ENCODE assay signal across 8 cellular contexts in genomic region chr6:42367353-42368011, GRCh38.
A peak's percentile ranks its signal among the peaks of the same experiment; 100 is the strongest.
DNase-seq lines count a peak whose midpoint lies in the region; ATAC-seq and TF ChIP-seq lines count a peak whose summit lies in the region.

No MANE protein-coding gene starts in this region.

- H2AFZ ChIP-seq in H9 (ENCODE audit: low read length), result no peak overlapping the region

- no peak overlapping the region for H3K9ac ChIP-seq in H9 (ENCODE audit: extremely low read depth, insufficient read length, low read length)

- H4K20me1 ChIP-seq in H9 (ENCODE audit: control insufficient read depth, insufficient read depth, insufficient read length), result no peaks in the 10 kb centered on the region

- H3K27me3 ChIP-seq in H9 (ENCODE audit: insufficient read depth, low read length) (no peaks in the 10 kb centered on the region), Peyer's patch (no peaks in the 10 kb centered on the region), ovary (no peaks in the 10 kb centered on the region), sigmoid colon (no peaks in the 10 kb centered on the region)

- H3K36me3 ChIP-seq in Peyer's patch (no peaks in the 10 kb centered on the region), urinary bladder (ENCODE audit: insufficient read depth) (no peaks in the 10 kb centered on the region), ovary (no peaks in the 10 kb centered on the region), sigmoid colon (no peaks in the 10 kb centered on the region)

- no peak overlapping the region for H3K4me3 Mint-ChIP-seq in H9

- peaks cover 8% of the 10 kb centered on the region for H3K79me1 ChIP-seq in H9 (ENCODE audit: insufficient read depth, low read depth, low read length, poor library complexity, severe bottlenecking)

- H3K36me3 Mint-ChIP-seq in H9 (ENCODE audit: insufficient read depth in 1 of 3, low read depth in 3 of 3), result peaks cover 3 to 17% (median 7%) of the 10 kb centered on the region in 3 experiments; a peak in 6 of 7 replicates

- H2BK5ac ChIP-seq in H9 (ENCODE audit: insufficient read length, low read length), result no peak overlapping the region

- no peak overlapping the region for H3K14ac ChIP-seq in H9 (ENCODE audit: insufficient read depth, low read length)

- H3K27ac ChIP-seq in H9 (ENCODE audit: insufficient read length, low read depth, low read length) (no peak overlapping the region), Peyer's patch (peak overlapping the region; percentile 70 to 84 (median 78)), urinary bladder (ENCODE audit: low read depth) (peak overlapping the region; percentile 52), ovary (no peak overlapping the region), sigmoid colon (peak overlapping the region in 2 of 4 donors; percentile 8 to 39)

- H2BK15ac ChIP-seq in H9 (ENCODE audit: low read depth, low read length), result no peak overlapping the region

- TF ChIP-seq CTCF in H9 (conservative IDR thresholded peaks at IDR 0.05), result no peak
- TF ChIP-seq CTCF in Peyer's patch (IDR thresholded peaks at IDR 0.05), result no peak
- TF ChIP-seq CTCF in fibroblast of villous mesenchyme (IDR thresholded peaks at IDR 0.05; ENCODE audit: insufficient read depth, low read depth, low read length), result no peak
- TF ChIP-seq CTCF in ovary (IDR thresholded peaks at IDR 0.05), result no peak
- TF ChIP-seq CTCF in sigmoid colon (IDR thresholded peaks at IDR 0.05), result no peak

- ATAC-seq in GM18502 (IDR thresholded peaks at IDR 0.05; ENCODE audit: poor library complexity, unreplicated experiment) (peak; percentile 73), SK-N-SH treated with all-trans-retinoic acid at 6 μM for 48 hours (no peak)

- no peaks in the 10 kb centered on the region for H3K9me3 ChIP-seq in H9 (ENCODE audit: control insufficient read depth, low read depth, low read length)
- H3K9me3 ChIP-seq in Peyer's patch, result no peaks in the 10 kb centered on the region
- no peaks in the 10 kb centered on the region for H3K9me3 ChIP-seq in ovary
- no peaks in the 10 kb centered on the region for H3K9me3 ChIP-seq in sigmoid colon

- no peak overlapping the region for H3K56ac ChIP-seq in H9 (ENCODE audit: insufficient read length, low read depth, low read length)

- intact Hi-C loops in ovary (cut with DNase I), result no loop called here
- intact Hi-C loops in sigmoid colon (cut with DNase I), result no loop called here

- no peak overlapping the region for H3T11ph ChIP-seq in H9 (ENCODE audit: low read length)

- TF ChIP-seq EP300 in ovary (IDR thresholded peaks at IDR 0.05) (no peak), sigmoid colon (IDR thresholded peaks at IDR 0.05) (no peak)

- no peaks in the 10 kb centered on the region; a peak in 1 of 5 replicates for H3K9me3 Mint-ChIP-seq in H9

- no peaks in the 10 kb centered on the region for H3K23me2 ChIP-seq in H9 (ENCODE audit: insufficient read length, low read depth, low read length, poor library complexity, severe bottlenecking)

- WGBS in H9 (ENCODE audit: extremely low coverage, insufficient read length, low lambda C conversion rate), result no CpG with 5 or more reads among the region's 14 CpGs
- WGBS in urinary bladder, result 49% methylated on average over 14 of the region's 14 CpGs
- WGBS in ovary, 3 donors, result 44 to 55% (median 45%) methylated on average over 14 of the region's 14 CpGs
- 48 to 74% methylated on average over 14 of the region's 14 CpGs for WGBS in sigmoid colon, 2 donors

- no peak overlapping the region for H2AK5ac ChIP-seq in H9 (ENCODE audit: insufficient read length, low read length)

- H4K91ac ChIP-seq in H9 (ENCODE audit: insufficient read length, low read depth, low read length), result no peak overlapping the region

- no peak overlapping the region for H3K4me2 ChIP-seq in H9 (ENCODE audit: insufficient read depth, insufficient read length, low read length)

- H3K4me1 ChIP-seq in H9 (ENCODE audit: insufficient read depth, low read length) (no peaks in the 10 kb centered on the region), Peyer's patch (peaks cover 0 to 20% (median 13%) of the 10 kb centered on the region in 4 donors), urinary bladder (ENCODE audit: insufficient read depth) (no peaks in the 10 kb centered on the region), ovary (ENCODE audit: insufficient read depth) (peaks cover 5% of the 10 kb centered on the region), sigmoid colon (peaks cover 0 to 11% (median 0%) of the 10 kb centered on the region in 4 donors)

- H3K23ac ChIP-seq in H9 (ENCODE audit: insufficient read length, low read depth, low read length), result no peak overlapping the region

- no peak overlapping the region for H2BK120ac ChIP-seq in H9 (ENCODE audit: low read depth, low read length, poor library complexity, severe bottlenecking)

- no peak overlapping the region for H3K18ac ChIP-seq in H9 (ENCODE audit: insufficient read length, low read depth, low read length)

- no peak overlapping the region for H2BK20ac ChIP-seq in H9 (ENCODE audit: low read depth, low read length, poor library complexity, severe bottlenecking)

- H3K4me3 ChIP-seq in Peyer's patch, result peak overlapping the region in 1 of 4 donors; percentile 19
- H3K4me3 ChIP-seq in fibroblast of villous mesenchyme (ENCODE audit: low read depth, low read length), result no peak overlapping the region
- H3K4me3 ChIP-seq in urinary bladder (ENCODE audit: low read depth, low read length), result no peak overlapping the region
- no peak overlapping the region for H3K4me3 ChIP-seq in ovary
- no peak overlapping the region for H3K4me3 ChIP-seq in sigmoid colon

- no peak overlapping the region for H4K5ac ChIP-seq in H9 (ENCODE audit: insufficient read length, low read depth, low read length)

- peaks cover 19 to 22% of the 10 kb centered on the region in 2 experiments for H3K4me1 Mint-ChIP-seq in H9

- H3K27me3 Mint-ChIP-seq in H9 (ENCODE audit: low read depth), result no peaks in the 10 kb centered on the region

- H3K4ac ChIP-seq in H9 (ENCODE audit: low read depth, low read length), result no peak overlapping the region

- TF ChIP-seq POLR2A in Peyer's patch (IDR thresholded peaks at IDR 0.05) (no peak), ovary (IDR thresholded peaks at IDR 0.05) (no peak), sigmoid colon (IDR thresholded peaks at IDR 0.05) (no peak)

- H3K79me2 ChIP-seq in H9 (ENCODE audit: insufficient read depth, low read length), result no peaks in the 10 kb centered on the region; the same call in 1 of the 2 replicates

- DNase-seq in H9, result no peak
- peak in 2 of 3 donors; percentile 68 to 74 for DNase-seq in Peyer's patch
- DNase-seq in fibroblast of villous mesenchyme (ENCODE audit: low read depth), result peak; percentile 55
- no peak for DNase-seq in ovary
- DNase-seq in sigmoid colon, result no peak

- peak overlapping the region; percentile 68 to 87 (median 72); a peak in 4 of 7 replicates for H3K27ac Mint-ChIP-seq in H9

- no peak overlapping the region for H4K8ac ChIP-seq in H9 (replicated peaks; ENCODE audit: insufficient read length, low read depth, low read length)

- H2BK12ac ChIP-seq in H9 (ENCODE audit: insufficient read length, low read depth, low read length), result no peak overlapping the region

TF ChIP-seq in SK-N-SH treated with all-trans-retinoic acid at 6 μM for 48 hours, 23 proteins besides CTCF, POLR2A, EP300 and RAD21 (continues in another document):
- TF ChIP-seq TSHZ2 (CRISPR knock-in tag; IDR thresholded peaks at IDR 0.05) (no peak), SNAI2 (CRISPR knock-in tag; IDR thresholded peaks at IDR 0.05) (no peak), ZFP3 (CRISPR knock-in tag; IDR thresholded peaks at IDR 0.05) (no peak), ESRRG (CRISPR knock-in tag; IDR thresholded peaks at IDR 0.05) (no peak), ZNF565 (CRISPR knock-in tag; conservative IDR thresholded peaks at IDR 0.05; ENCODE audit: low read depth) (no peak), CSDC2 (CRISPR knock-in tag; IDR thresholded peaks at IDR 0.05) (no peak), CSRNP3 (CRISPR knock-in tag; IDR thresholded peaks at IDR 0.05) (no peak), BACH2 (CRISPR knock-in tag; IDR thresholded peaks at IDR 0.05; ENCODE audit: borderline replicate concordance) (no peak), TCF4 (CRISPR knock-in tag; IDR thresholded peaks at IDR 0.05; ENCODE audit: borderline replicate concordance) (no peak)

Comparison
In these comparisons a context has a peak if more than half of its experiments do, and no peak if none do; other contexts are left out.
1. DNase-seq: peak in Peyer's patch (2 of 3) and fibroblast of villous mesenchyme (single experiment); none in H9 (single experiment), ovary (0 of 5) and sigmoid colon (single experiment).
2. H3K27ac ChIP-seq: peak in Peyer's patch (4 of 4) and urinary bladder (single experiment); none in H9 (single experiment) and ovary (0 of 2).